Comparison of ENCODE assay signal across 2 cellular contexts in the genomic region with DNA sequence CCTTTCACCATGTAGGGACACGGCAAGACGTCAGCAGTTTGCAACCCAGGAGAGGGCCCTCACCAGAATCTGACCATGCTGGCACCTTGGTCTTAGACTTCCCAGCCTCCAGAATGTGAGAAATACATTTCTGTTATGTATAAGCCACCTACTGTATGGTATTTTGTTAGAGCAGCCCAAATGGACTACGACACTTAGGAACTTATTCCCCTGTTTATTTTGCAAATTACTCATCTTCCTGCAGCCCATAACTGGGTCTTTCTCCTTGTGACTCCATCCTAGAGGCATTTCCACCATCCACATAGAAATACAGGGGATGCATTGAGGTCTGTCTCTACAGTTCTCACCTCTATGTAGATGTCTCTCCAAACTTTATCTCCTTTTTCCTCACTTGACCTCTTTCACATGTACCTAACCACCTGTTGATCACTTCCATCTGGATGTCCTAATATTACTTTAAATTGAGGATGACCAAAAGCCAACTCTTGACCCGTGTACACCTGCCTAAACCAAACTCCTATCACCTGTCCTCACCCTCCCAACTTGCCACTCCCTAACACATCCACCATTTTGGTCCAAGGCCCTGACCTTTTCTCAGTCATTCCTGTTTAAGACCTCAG.
TF ChIP-seq lines count a peak whose summit lies in the region.

No MANE protein-coding gene starts in this region.

TF ChIP-seq in SK-N-SH, 30 proteins besides CTCF, POLR2A, EP300 and RAD21:
- no peak for TF ChIP-seq POLR2AphosphoS5 (IDR thresholded peaks at IDR 0.05; ENCODE audit: low read depth, low read length)
- TF ChIP-seq NFIC (IDR thresholded peaks at IDR 0.05; ENCODE audit: borderline replicate concordance) = no peak
- TF ChIP-seq TCF12 (IDR thresholded peaks at IDR 0.05) = no peak
- no peak for TF ChIP-seq MXI1 (IDR thresholded peaks at IDR 0.05; ENCODE audit: low read depth, low read length)
- no peak for TF ChIP-seq FOXJ3 (CRISPR knock-in tag; IDR thresholded peaks at IDR 0.05)
- TF ChIP-seq JUND (IDR thresholded peaks at IDR 0.05) = no peak
- TF ChIP-seq RCOR1 (IDR thresholded peaks at IDR 0.05; ENCODE audit: low read length) = no peak
- TF ChIP-seq, protein P1, sequence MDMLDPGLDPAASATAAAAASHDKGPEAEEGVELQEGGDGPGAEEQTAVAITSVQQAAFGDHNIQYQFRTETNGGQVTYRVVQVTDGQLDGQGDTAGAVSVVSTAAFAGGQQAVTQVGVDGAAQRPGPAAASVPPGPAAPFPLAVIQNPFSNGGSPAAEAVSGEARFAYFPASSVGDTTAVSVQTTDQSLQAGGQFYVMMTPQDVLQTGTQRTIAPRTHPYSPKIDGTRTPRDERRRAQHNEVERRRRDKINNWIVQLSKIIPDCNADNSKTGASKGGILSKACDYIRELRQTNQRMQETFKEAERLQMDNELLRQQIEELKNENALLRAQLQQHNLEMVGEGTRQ (IDR thresholded peaks at IDR 0.05; ENCODE audit: borderline replicate concordance, low read depth, low read length) = no peak
- no peak for TF ChIP-seq TEAD4 (IDR thresholded peaks at IDR 0.05; ENCODE audit: borderline replicate concordance, insufficient read depth)
- TF ChIP-seq, protein P2, sequence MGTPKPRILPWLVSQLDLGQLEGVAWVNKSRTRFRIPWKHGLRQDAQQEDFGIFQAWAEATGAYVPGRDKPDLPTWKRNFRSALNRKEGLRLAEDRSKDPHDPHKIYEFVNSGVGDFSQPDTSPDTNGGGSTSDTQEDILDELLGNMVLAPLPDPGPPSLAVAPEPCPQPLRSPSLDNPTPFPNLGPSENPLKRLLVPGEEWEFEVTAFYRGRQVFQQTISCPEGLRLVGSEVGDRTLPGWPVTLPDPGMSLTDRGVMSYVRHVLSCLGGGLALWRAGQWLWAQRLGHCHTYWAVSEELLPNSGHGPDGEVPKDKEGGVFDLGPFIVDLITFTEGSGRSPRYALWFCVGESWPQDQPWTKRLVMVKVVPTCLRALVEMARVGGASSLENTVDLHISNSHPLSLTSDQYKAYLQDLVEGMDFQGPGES (IDR thresholded peaks at IDR 0.05; ENCODE audit: low read depth, low read length) = no peak
- no peak for TF ChIP-seq ELF1 (IDR thresholded peaks at IDR 0.05)
- TF ChIP-seq, protein P3, sequence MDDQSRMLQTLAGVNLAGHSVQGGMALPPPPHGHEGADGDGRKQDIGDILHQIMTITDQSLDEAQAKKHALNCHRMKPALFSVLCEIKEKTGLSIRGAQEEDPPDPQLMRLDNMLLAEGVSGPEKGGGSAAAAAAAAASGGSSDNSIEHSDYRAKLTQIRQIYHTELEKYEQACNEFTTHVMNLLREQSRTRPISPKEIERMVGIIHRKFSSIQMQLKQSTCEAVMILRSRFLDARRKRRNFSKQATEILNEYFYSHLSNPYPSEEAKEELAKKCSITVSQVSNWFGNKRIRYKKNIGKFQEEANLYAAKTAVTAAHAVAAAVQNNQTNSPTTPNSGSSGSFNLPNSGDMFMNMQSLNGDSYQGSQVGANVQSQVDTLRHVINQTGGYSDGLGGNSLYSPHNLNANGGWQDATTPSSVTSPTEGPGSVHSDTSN (IDR thresholded peaks at IDR 0.05) = no peak
- TF ChIP-seq, protein P4, sequence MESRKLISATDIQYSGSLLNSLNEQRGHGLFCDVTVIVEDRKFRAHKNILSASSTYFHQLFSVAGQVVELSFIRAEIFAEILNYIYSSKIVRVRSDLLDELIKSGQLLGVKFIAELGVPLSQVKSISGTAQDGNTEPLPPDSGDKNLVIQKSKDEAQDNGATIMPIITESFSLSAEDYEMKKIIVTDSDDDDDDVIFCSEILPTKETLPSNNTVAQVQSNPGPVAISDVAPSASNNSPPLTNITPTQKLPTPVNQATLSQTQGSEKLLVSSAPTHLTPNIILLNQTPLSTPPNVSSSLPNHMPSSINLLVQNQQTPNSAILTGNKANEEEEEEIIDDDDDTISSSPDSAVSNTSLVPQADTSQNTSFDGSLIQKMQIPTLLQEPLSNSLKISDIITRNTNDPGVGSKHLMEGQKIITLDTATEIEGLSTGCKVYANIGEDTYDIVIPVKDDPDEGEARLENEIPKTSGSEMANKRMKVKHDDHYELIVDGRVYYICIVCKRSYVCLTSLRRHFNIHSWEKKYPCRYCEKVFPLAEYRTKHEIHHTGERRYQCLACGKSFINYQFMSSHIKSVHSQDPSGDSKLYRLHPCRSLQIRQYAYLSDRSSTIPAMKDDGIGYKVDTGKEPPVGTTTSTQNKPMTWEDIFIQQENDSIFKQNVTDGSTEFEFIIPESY (IDR thresholded peaks at IDR 0.05; ENCODE audit: borderline replicate concordance, low read depth) = no peak

TF ChIP-seq in SK-N-SH treated with all-trans-retinoic acid at 6 μM for 48 hours, 23 proteins besides CTCF, POLR2A, EP300 and RAD21:
- TF ChIP-seq PPARA (CRISPR knock-in tag; IDR thresholded peaks at IDR 0.05; ENCODE audit: borderline replicate concordance) (no peak), ZNF8 (CRISPR knock-in tag; IDR thresholded peaks at IDR 0.05) (no peak), ARNTL (CRISPR knock-in tag; IDR thresholded peaks at IDR 0.05; ENCODE audit: borderline replicate concordance, low read depth) (no peak), CSDC2 (CRISPR knock-in tag; IDR thresholded peaks at IDR 0.05) (no peak), SNAI2 (CRISPR knock-in tag; IDR thresholded peaks at IDR 0.05) (no peak), ZNF70 (CRISPR knock-in tag; IDR thresholded peaks at IDR 0.05) (no peak), ZC3H10 (CRISPR knock-in tag; IDR thresholded peaks at IDR 0.05) (no peak), TCF4 (CRISPR knock-in tag; IDR thresholded peaks at IDR 0.05; ENCODE audit: borderline replicate concordance) (no peak), ISL1 (CRISPR knock-in tag; IDR thresholded peaks at IDR 0.05) (no peak), ZFP30 (CRISPR knock-in tag; IDR thresholded peaks at IDR 0.05) (no peak), TOX (CRISPR knock-in tag; IDR thresholded peaks at IDR 0.05; ENCODE audit: borderline replicate concordance) (no peak), ZFP3 (CRISPR knock-in tag; IDR thresholded peaks at IDR 0.05) (no peak)
- TF ChIP-seq, protein P5, sequence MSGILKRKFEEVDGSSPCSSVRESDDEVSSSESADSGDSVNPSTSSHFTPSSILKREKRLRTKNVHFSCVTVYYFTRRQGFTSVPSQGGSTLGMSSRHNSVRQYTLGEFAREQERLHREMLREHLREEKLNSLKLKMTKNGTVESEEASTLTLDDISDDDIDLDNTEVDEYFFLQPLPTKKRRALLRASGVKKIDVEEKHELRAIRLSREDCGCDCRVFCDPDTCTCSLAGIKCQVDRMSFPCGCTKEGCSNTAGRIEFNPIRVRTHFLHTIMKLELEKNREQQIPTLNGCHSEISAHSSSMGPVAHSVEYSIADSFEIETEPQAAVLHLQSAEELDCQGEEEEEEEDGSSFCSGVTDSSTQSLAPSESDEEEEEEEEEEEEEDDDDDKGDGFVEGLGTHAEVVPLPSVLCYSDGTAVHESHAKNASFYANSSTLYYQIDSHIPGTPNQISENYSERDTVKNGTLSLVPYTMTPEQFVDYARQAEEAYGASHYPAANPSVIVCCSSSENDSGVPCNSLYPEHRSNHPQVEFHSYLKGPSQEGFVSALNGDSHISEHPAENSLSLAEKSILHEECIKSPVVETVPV (CRISPR knock-in tag; IDR thresholded peaks at IDR 0.05) = no peak
